25 cellular contexts compared by ENCODE assay signal in the genomic region with DNA sequence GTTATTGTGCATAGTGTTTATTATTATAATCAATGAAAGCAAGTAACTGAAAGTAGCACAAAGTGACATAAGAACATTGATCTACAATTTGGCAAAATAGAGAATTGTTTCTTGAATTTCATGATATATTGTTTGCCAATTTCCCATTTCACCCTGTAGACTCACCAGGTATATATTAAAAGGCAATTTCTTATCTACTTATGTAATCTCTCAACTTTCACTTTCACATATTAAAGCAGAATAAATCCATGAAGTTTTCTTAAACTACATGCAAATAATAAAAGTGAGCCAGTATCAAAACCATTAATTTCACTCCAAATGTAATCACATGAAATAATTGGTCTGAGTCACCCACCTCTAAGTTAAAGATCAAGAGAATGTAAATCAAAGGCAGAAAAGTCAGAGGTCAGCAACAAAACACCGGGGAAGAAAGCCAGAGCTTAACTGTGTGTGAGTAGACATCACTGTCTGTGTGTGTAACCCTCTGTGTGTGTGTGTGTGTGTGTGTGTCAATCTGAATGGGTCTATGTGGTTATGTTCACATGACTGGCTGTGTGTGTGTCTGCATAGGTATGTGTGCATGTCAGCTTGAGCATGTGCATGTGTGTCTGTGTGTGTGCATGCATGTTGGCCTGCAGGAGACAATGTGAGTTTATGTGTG. TPM values are rescaled to one million over a fixed set of nuclear protein-coding genes. Genes with fewer than 3 reads are reported as not detected.
A peak's percentile ranks its signal among the peaks of the same experiment; 100 is the strongest.
DNase-seq lines count a peak whose midpoint lies in the region; ATAC-seq, FAIRE-seq and TF ChIP-seq lines count a peak whose summit lies in the region.
"Had no signal": no experiment of that assay in that cellular context is flagged by ENCODE, and none has a peak within 500 bp of the region (broad histone marks: within the 10 kb centered on the region; RNA-seq: fewer than 3 reads in every experiment).

No MANE protein-coding gene starts in this region.

- H3K9ac ChIP-seq in HepG2 (ENCODE audit: insufficient read depth, low read depth, low read length): no peak overlapping the region

- 15% methylated on average over 1 of the region's 1 CpG for WGBS in HepG2 (ENCODE audit: low lambda C conversion rate)

- POLR2A ChIA-PET in HepG2 (lab: Yijun Ruan, JAX): no interaction called here

- no peaks in the 10 kb centered on the region for H3K9me3 ChIP-seq in HepG2 (ENCODE audit: low read length)
- H3K9me3 ChIP-seq: transverse colon had no signal

- H3K27me3 ChIP-seq in bronchial epithelial cell (ENCODE audit: control insufficient read depth, insufficient read depth, low read length) (no peaks in the 10 kb centered on the region), HepG2 (ENCODE audit: control insufficient read depth in 1 of 2, insufficient read depth in 2 of 2, low read length in 2 of 2) (peaks cover 0 to 18% of the 10 kb centered on the region in 2 experiments; a peak in 1 of 5 replicates)
- H3K27me3 ChIP-seq: right atrium auricular region, transverse colon had no signal

- DNase-seq in GM12891 (ENCODE audit: insufficient read length, low spot score): no peak
- peak; percentile 52 for DNase-seq in M059J (ENCODE audit: low read depth)
- DNase-seq in bronchial epithelial cell (ENCODE audit: low read depth): no peak
- no peak for DNase-seq in HepG2 (ENCODE audit: low spot score)
- no peak for DNase-seq in stimulated activated naive CD4-positive, alpha-beta T cell treated with Interleukin-2 at 50 U/mL for 16 hours (lab: John Stamatoyannopoulos, UW)
- no peak for DNase-seq in DMS53 (lab: John Stamatoyannopoulos, UW)
- DNase-seq in germinal center (ENCODE audit: low spot score): no peak
- DNase-seq: activated CD4-positive, alpha-beta T cell treated with anti-CD3 and anti-CD28 coated beads, Interleukin-2, amount 10 ng/mL, durations not matched to agents 24 days and 14 days; activated CD8-positive, alpha-beta memory T cell treated with anti-CD3 and anti-CD28 coated beads, Interleukin-2, amount 50 U/mL, for 48 hours; DMS 273 treated with DMSO at 0.1 percent for 48 hours; left colon; NCI-H1105 treated with DMSO at 0.1 percent for 48 hours; NCI-H2171 treated with DMSO at 0.1 percent for 48 hours; stimulated activated naive CD4-positive, alpha-beta T cell; SW 1271; transverse colon had no signal

- no peak for TF ChIP-seq RAD21 in HepG2 (CRISPR knock-in tag; IDR thresholded peaks at IDR 0.05)

- H3K27ac ChIP-seq in HepG2 (ENCODE audit: extremely low read length, insufficient read depth, low read length): no peak overlapping the region
- H3K27ac ChIP-seq: right atrium auricular region, transverse colon had no signal

- no peaks in the 10 kb centered on the region for H3K4me1 ChIP-seq in HepG2 (ENCODE audit: insufficient read depth, low read length)
- H3K4me1 ChIP-seq: right atrium auricular region, transverse colon had no signal

- no peaks in the 10 kb centered on the region for H4K20me1 ChIP-seq in HepG2 (ENCODE audit: insufficient read depth, low read length)

- FAIRE-seq in GM12891 (lab: Jason Lieb, UNC): peak; percentile 5
- peak; percentile 43 for FAIRE-seq in bronchial epithelial cell (lab: Jason Lieb, UNC)
- FAIRE-seq in HepG2 (lab: Jason Lieb, UNC): peak; percentile 15
- FAIRE-seq: colon, frontal cortex, GM18507, RCC 7860 had no signal

- H3K4me2 ChIP-seq in HepG2 (ENCODE audit: low read depth, low read length): no peak overlapping the region
- H3K4me2 ChIP-seq: GM23338 had no signal

- intact Hi-C loops in HepG2 (cut with micrococcal nuclease; ENCODE audit: unreplicated experiment): no loop called here

- no peak overlapping the region for H2AFZ ChIP-seq in HepG2 (ENCODE audit: low read length)
- H2AFZ ChIP-seq: GM23338 had no signal

- H3K79me2 ChIP-seq in HepG2 (ENCODE audit: insufficient read depth, low read length): no peaks in the 10 kb centered on the region

- in situ Hi-C loops in HepG2 (cut with HindIII; ENCODE audit: extremely low pct_ligation_motif_present, low pct_unique_long_range_greater_than_20kb): no loop called here

- H3K4me3 ChIP-seq in bronchial epithelial cell (ENCODE audit: low read depth, low read length) (no peak overlapping the region), HepG2 (replicated peaks in 1 of 3; ENCODE audit: insufficient read depth in 1 of 3, low read depth in 2 of 3, low read length in 3 of 3) (no peak overlapping the region)
- H3K4me3 ChIP-seq: GM23338, right atrium auricular region, transverse colon had no signal

- BruUV-seq in HepG2 (replicated peaks; lab: Mats Ljungman, UMichigan): no TSS peak

- no peaks in the 10 kb centered on the region for H3K36me3 ChIP-seq in bronchial epithelial cell (ENCODE audit: control insufficient read depth, insufficient read depth, low read length)
- H3K36me3 ChIP-seq in HepG2 (replicated peaks in 1 of 2; ENCODE audit: control insufficient read depth in 1 of 2, insufficient read depth in 2 of 2, low read length in 2 of 2): no peaks in the 10 kb centered on the region
- H3K36me3 ChIP-seq: right atrium auricular region, transverse colon had no signal

- TF ChIP-seq POLR2A in GM12891 (IDR thresholded peaks at IDR 0.05; ENCODE audit: low read depth, low read length) (no peak), HepG2 (IDR thresholded peaks at IDR 0.05; ENCODE audit: insufficient read depth in 1 of 2, low read depth in 2 of 2, low read length in 2 of 2) (no peak)

- CTCF ChIA-PET in HepG2 (lab: Yijun Ruan, JAX; ENCODE audit: low intra/inter-chr PET ratio, low total read pairs): no interaction called here

- TF ChIP-seq EP300 in HepG2 (IDR thresholded peaks at IDR 0.05; ENCODE audit: low read depth in 2 of 2, low read length in 2 of 2): no peak
- TF ChIP-seq EP300 in HepG2 (CRISPR knock-in tag; IDR thresholded peaks at IDR 0.05; ENCODE audit: borderline replicate concordance): no peak

- TF ChIP-seq CTCF in bronchial epithelial cell (IDR thresholded peaks at IDR 0.05; ENCODE audit: insufficient read depth, low read length, severe bottlenecking): no peak
- no peak for TF ChIP-seq CTCF in HepG2 (CRISPR knock-in tag; IDR thresholded peaks at IDR 0.05)

- ATAC-seq in HepG2: no peak
- no peak for ATAC-seq in GM21619 (IDR thresholded peaks at IDR 0.05; ENCODE audit: unreplicated experiment)
- ATAC-seq: GM23338, left colon had no signal

TF ChIP-seq in GM12891, 5 proteins besides CTCF, POLR2A, EP300 and RAD21:
- TF ChIP-seq POU2F2 (IDR thresholded peaks at IDR 0.05; ENCODE audit: low read depth, low read length) (no peak), POLR2AphosphoS5 (IDR thresholded peaks at IDR 0.05; ENCODE audit: low read depth, low read length) (no peak), PAX5 (IDR thresholded peaks at IDR 0.05; ENCODE audit: insufficient read depth, low read length, severe bottlenecking) (no peak), SPI1 (IDR thresholded peaks at IDR 0.05; ENCODE audit: low read depth, low read length) (no peak), TAF1 (IDR thresholded peaks at IDR 0.05; ENCODE audit: low read depth, low read length) (no peak)

TF ChIP-seq in HepG2, 621 proteins besides CTCF, POLR2A, EP300 and RAD21:
- TF ChIP-seq, protein P1, sequence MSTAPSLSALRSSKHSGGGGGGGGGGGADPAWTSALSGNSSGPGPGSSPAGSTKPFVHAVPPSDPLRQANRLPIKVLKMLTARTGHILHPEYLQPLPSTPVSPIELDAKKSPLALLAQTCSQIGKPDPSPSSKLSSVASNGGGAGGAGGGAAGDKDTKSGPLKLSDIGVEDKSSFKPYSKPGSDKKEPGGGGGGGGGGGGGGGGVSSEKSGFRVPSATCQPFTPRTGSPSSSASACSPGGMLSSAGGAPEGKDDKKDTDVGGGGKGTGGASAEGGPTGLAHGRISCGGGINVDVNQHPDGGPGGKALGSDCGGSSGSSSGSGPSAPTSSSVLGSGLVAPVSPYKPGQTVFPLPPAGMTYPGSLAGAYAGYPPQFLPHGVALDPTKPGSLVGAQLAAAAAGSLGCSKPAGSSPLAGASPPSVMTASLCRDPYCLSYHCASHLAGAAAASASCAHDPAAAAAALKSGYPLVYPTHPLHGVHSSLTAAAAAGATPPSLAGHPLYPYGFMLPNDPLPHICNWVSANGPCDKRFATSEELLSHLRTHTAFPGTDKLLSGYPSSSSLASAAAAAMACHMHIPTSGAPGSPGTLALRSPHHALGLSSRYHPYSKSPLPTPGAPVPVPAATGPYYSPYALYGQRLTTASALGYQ (CRISPR knock-in tag; IDR thresholded peaks at IDR 0.05): no peak
- 0 out of 2 replicates have a peak, but pooled peaks have one; percentile 17 for TF ChIP-seq JUNB (CRISPR knock-in tag; IDR thresholded peaks at IDR 0.05; ENCODE audit: borderline replicate concordance)

RNA-seq across cellular contexts. Expression of a gene that starts 44.1 kb away (rescaled TPM):
- polyA plus RNA-seq in GM12891 (2012; ENCODE audit: low read depth, missing spikeins): not detected
- 2.4 TPM in 1 of 2 replicates, not detected in the other for total RNA-seq in M059J (2014; rRNA removed; shearing (Covaris generic))
- not detected in 2 replicates for total RNA-seq in bronchial epithelial cell
- total RNA-seq in HepG2 (2016; rRNA removed; fragmentation: Illumina TruSeq; extraction: Trizol): 3.3 and 4.0 TPM in 2 replicates
- total RNA-seq in HepG2 (2016; cell fraction: cytosol; rRNA removed; fragmentation: Illumina TruSeq; extraction: Trizol; ENCODE audit: low read depth): 0.91 and 1.4 TPM in 2 replicates
- 3.7 and 4.7 TPM in 2 replicates for total RNA-seq in HepG2 (2016; cell fraction: insoluble cytoplasmic fraction; rRNA removed; fragmentation: Illumina TruSeq; extraction: Trizol)
- total RNA-seq in HepG2 (2016; cell fraction: membrane; rRNA removed; fragmentation: Illumina TruSeq; extraction: Trizol): 3.0 and 4.0 TPM in 2 replicates
- 8.5 and 9.0 TPM in 2 replicates for total RNA-seq in HepG2 (2016; cell fraction: nucleus; rRNA removed; fragmentation: Illumina TruSeq; extraction: Trizol)
- 5.6 and 6.7 TPM in 2 replicates for polyA plus RNA-seq in HepG2 (2011; rRNA removed)
- 3.7 and 4.0 TPM in 2 replicates for polyA plus RNA-seq in HepG2 (2011; cell fraction: cytosol; rRNA removed)
- 3.8 and 4.5 TPM in 2 replicates for polyA plus RNA-seq in HepG2 (2011; cell fraction: nucleus; rRNA removed)
- polyA plus RNA-seq in HepG2 (2012): 3.8 and 6.1 TPM in 2 replicates
- polyA plus RNA-seq in HepG2 (2016; cell fraction: cytosol; fragmentation: Illumina TruSeq; extraction: Trizol; ENCODE audit: low read depth): 1.5 and 1.7 TPM in 2 replicates
- polyA plus RNA-seq in HepG2 (2016; cell fraction: insoluble cytoplasmic fraction; fragmentation: Illumina TruSeq; extraction: Trizol; ENCODE audit: low read depth): 9.0 and 10.1 TPM in 2 replicates
- polyA plus RNA-seq in HepG2 (2016; cell fraction: membrane; fragmentation: Illumina TruSeq; extraction: Trizol; ENCODE audit: low read depth): 4.7 and 5.6 TPM in 2 replicates
- polyA plus RNA-seq in HepG2 (2016; cell fraction: nucleus; fragmentation: Illumina TruSeq; extraction: Trizol; ENCODE audit: insufficient read depth, low read depth): 8.6 and 9.5 TPM in 2 replicates
- 8.8 TPM in 1 of 2 replicates, not detected in the other for polyA minus RNA-seq in HepG2 (2011; rRNA and poly(A)+ RNA removed; ENCODE audit: low replicate concordance)
- 4.1 and 4.4 TPM in 2 replicates for polyA minus RNA-seq in HepG2 (2011; cell fraction: cytosol; rRNA and poly(A)+ RNA removed)
- polyA minus RNA-seq in HepG2 (2011; cell fraction: nucleus; rRNA and poly(A)+ RNA removed): 32.3 and 34.8 TPM in 2 replicates
- total RNA-seq: activated CD4-positive, alpha-beta T cell treated with anti-CD3 and anti-CD28 coated beads, Interleukin-2, amount 10 ng/mL, durations not matched to agents 24 days and 14 days; mononuclear cell had no signal
- polyA plus RNA-seq: AG04450 had no signal
